15 cellular contexts compared by ENCODE assay signal in genomic region chr4:128353791-128354190, GRCh38.
A peak's percentile ranks its signal among the peaks of the same experiment; 100 is the strongest.
DNase-seq lines count a peak whose midpoint lies in the region; TF ChIP-seq lines count a peak whose summit lies in the region.
"Had no signal": no experiment of that assay in that cellular context is flagged by ENCODE, and none has a peak within 500 bp of the region (broad histone marks: within the 10 kb centered on the region; RNA-seq: fewer than 3 reads in every experiment).

No MANE protein-coding gene starts in this region.

- peaks cover 29% of the 10 kb centered on the region for H3K4me1 Mint-ChIP-seq in mesothelial cell of epicardium

- DNase-seq in COLO668 (lab: John Stamatoyannopoulos, UW; ENCODE audit: unreplicated experiment) (peak; percentile 28), HT1080 (ENCODE audit: low read depth) (peak; percentile 33), astrocyte of the hippocampus (ENCODE audit: low read depth, low spot score) (peak; percentile 22), mesothelial cell of epicardium (ENCODE audit: low spot score in 2 of 2, unreplicated experiment in 2 of 2) (no peak), NCI-H1048 (lab: John Stamatoyannopoulos, UW) (no peak), nucleus accumbens (lab: John Stamatoyannopoulos, UW) (no peak), ecto neural progenitor cell (ENCODE audit: low spot score) (no peak)
- DNase-seq in stimulated activated CD4-positive, alpha-beta T cell treated with anti-CD3 and anti-CD28 coated beads, Interleukin-4, amount 100 ng/mL, for 4 hours, result no peak
- DNase-seq: activated CD8-positive, alpha-beta memory T cell treated with anti-CD3 and anti-CD28 coated beads for 24 hours; H9; KBM-7; NCI-H1417 treated with DMSO at 0.1 percent for 48 hours; NCI-H446; stimulated activated CD4-positive, alpha-beta T cell treated with anti-CD3 and anti-CD28 coated beads, Interleukin-2, amount 100 ng/mL, for 48 hours had no signal

- H3K9me3 Mint-ChIP-seq in mesothelial cell of epicardium, result peaks cover 6% of the 10 kb centered on the region
- H3K9me3 Mint-ChIP-seq: dendritic cell treated with granulocyte-macrophage colony-stimulating factor and Interleukin-4, amounts not matched to agents 40 ng/mL and 50 ng/mL, for 4 days had no signal

- peak overlapping the region; percentile 51 for H3K27ac Mint-ChIP-seq in mesothelial cell of epicardium
- H3K27ac Mint-ChIP-seq: dendritic cell treated with granulocyte-macrophage colony-stimulating factor and Interleukin-4, amounts not matched to agents 40 ng/mL and 50 ng/mL, for 4 days had no signal

- no peaks in the 10 kb centered on the region for H3K27me3 Mint-ChIP-seq in mesothelial cell of epicardium (ENCODE audit: low read depth)
- H3K27me3 Mint-ChIP-seq: dendritic cell treated with granulocyte-macrophage colony-stimulating factor and Interleukin-4, amounts not matched to agents 40 ng/mL and 50 ng/mL, for 4 days had no signal

- no peak overlapping the region for H3K4me3 Mint-ChIP-seq in mesothelial cell of epicardium
- H3K4me3 Mint-ChIP-seq: dendritic cell treated with granulocyte-macrophage colony-stimulating factor and Interleukin-4, amounts not matched to agents 40 ng/mL and 50 ng/mL, for 4 days; H9 had no signal

- no peak for TF ChIP-seq CTCF in mesothelial cell of epicardium (IDR thresholded peaks at IDR 0.05; ENCODE audit: unreplicated experiment)

- H3K36me3 Mint-ChIP-seq in mesothelial cell of epicardium, result peaks cover 2% of the 10 kb centered on the region

Comparison
In these comparisons a context has a peak if more than half of its experiments do, and no peak if none do; other contexts are left out.
1. DNase-seq: peak in COLO668 (single experiment), HT1080 (single experiment) and astrocyte of the hippocampus (single experiment); none in mesothelial cell of epicardium (0 of 2), NCI-H1048 (single experiment), nucleus accumbens (0 of 56), ecto neural progenitor cell (single experiment) and stimulated activated CD4-positive, alpha-beta T cell treated with anti-CD3 and anti-CD28 coated beads, Interleukin-4, amount 100 ng/mL, for 4 hours (0 of 2).